1 cellular context compared by ENCODE assay signal in genomic region chr18:9055185-9055584, GRCh38.
A peak's percentile ranks its signal among the peaks of the same experiment; 100 is the strongest.
TF ChIP-seq lines count a peak whose summit lies in the region.

No MANE protein-coding gene starts in this region.

TF ChIP-seq in K562, 482 proteins besides CTCF, POLR2A, EP300 and RAD21 (continued from another document and continues in another):
- peak; percentile 59; the same call in 1 of the 2 replicates for TF ChIP-seq CUX1 (CRISPR knock-in tag; IDR thresholded peaks at IDR 0.05)
- TF ChIP-seq ARID3A (IDR thresholded peaks at IDR 0.05; ENCODE audit: borderline replicate concordance, low read depth, low read length), result peak; percentile 76
- no peak for TF ChIP-seq NR2C1 (IDR thresholded peaks at IDR 0.05)
- 0 out of 2 replicates have a peak, but pooled peaks have one; percentile 20 for TF ChIP-seq NR2C1 (tag; IDR thresholded peaks at IDR 0.05)
- TF ChIP-seq CXXC5 (CRISPR knock-in tag; IDR thresholded peaks at IDR 0.05), result peak; percentile 10; the same call in 1 of the 2 replicates
- TF ChIP-seq CEBPG (CRISPR knock-in tag; IDR thresholded peaks at IDR 0.05), result no peak
- peak; percentile 66 to 74 for TF ChIP-seq CEBPG (tag; conservative IDR thresholded peaks at IDR 0.05 in 1 of 2, IDR thresholded peaks at IDR 0.05 in 1 of 2)
- TF ChIP-seq ZNF316 (IDR thresholded peaks at IDR 0.05), result peak; percentile 68; the same call in 1 of the 2 replicates
- 0 out of 2 replicates have a peak, but pooled peaks have one; percentile 48 for TF ChIP-seq POLR2H (tag; IDR thresholded peaks at IDR 0.05; ENCODE audit: low read depth)
- no peak for TF ChIP-seq ZNF277 (CRISPR knock-in tag; IDR thresholded peaks at IDR 0.05; ENCODE audit: borderline replicate concordance)
- TF ChIP-seq TBP (optimal IDR thresholded peaks at IDR 0.05; ENCODE audit: low read depth, low read length), result no peak
- TF ChIP-seq SP1 (CRISPR knock-in tag; IDR thresholded peaks at IDR 0.05), result no peak
- TF ChIP-seq MAX (CRISPR knock-in tag; IDR thresholded peaks at IDR 0.05), result no peak
- no peak for TF ChIP-seq POLR3A (IDR thresholded peaks at IDR 0.05; ENCODE audit: borderline replicate concordance, extremely low read depth, insufficient read depth, insufficient read length)
- TF ChIP-seq SMARCA4 (IDR thresholded peaks at IDR 0.05), result 0 out of 2 replicates have a peak, but pooled peaks have one; percentile 14
- peak; percentile 87 for TF ChIP-seq BRD9 (IDR thresholded peaks at IDR 0.05; ENCODE audit: low read depth, partially characterized antibody)
- TF ChIP-seq GMEB1 (CRISPR knock-in tag; IDR thresholded peaks at IDR 0.05), result no peak
- TF ChIP-seq ZBED1 (IDR thresholded peaks at IDR 0.05), result no peak
- TF ChIP-seq GTF2F1 (IDR thresholded peaks at IDR 0.05; ENCODE audit: low read depth, low read length), result no peak
- peak; percentile 90 for TF ChIP-seq CEBPB (tag; IDR thresholded peaks at IDR 0.05)
- TF ChIP-seq NR0B1 (IDR thresholded peaks at IDR 0.05; ENCODE audit: partially characterized antibody), result no peak
- peak; percentile 64 for TF ChIP-seq ESRRA (IDR thresholded peaks at IDR 0.05; ENCODE audit: borderline replicate concordance, low read depth)
- no peak for TF ChIP-seq HNRNPUL1 (IDR thresholded peaks at IDR 0.05; ENCODE audit: low read length)
- TF ChIP-seq CSDE1 (IDR thresholded peaks at IDR 0.05), result no peak
- peak; percentile 30; the same call in 1 of the 2 replicates for TF ChIP-seq ETV1 (tag; conservative IDR thresholded peaks at IDR 0.05; ENCODE audit: low read depth)
- TF ChIP-seq NFYB (IDR thresholded peaks at IDR 0.05; ENCODE audit: extremely low read depth, insufficient read length), result no peak
- TF ChIP-seq MTA2 (IDR thresholded peaks at IDR 0.05; ENCODE audit: low read depth), result no peak
- TF ChIP-seq HNRNPL (IDR thresholded peaks at IDR 0.05; ENCODE audit: low read depth, low read length), result no peak
- no peak for TF ChIP-seq E4F1 (CRISPR knock-in tag; IDR thresholded peaks at IDR 0.05; ENCODE audit: borderline replicate concordance)
- TF ChIP-seq ZNF766 (CRISPR knock-in tag; conservative IDR thresholded peaks at IDR 0.05), result peak; percentile 74
- no peak for TF ChIP-seq ZNF140 (CRISPR knock-in tag; IDR thresholded peaks at IDR 0.05)
- no peak for TF ChIP-seq BACH1 (tag; IDR thresholded peaks at IDR 0.05)
- no peak for TF ChIP-seq FOXK2 (conservative IDR thresholded peaks at IDR 0.05 in 1 of 2, IDR thresholded peaks at IDR 0.05 in 1 of 2; ENCODE audit: low read depth in 2 of 2)
- TF ChIP-seq POLR2G (IDR thresholded peaks at IDR 0.05; ENCODE audit: low read depth, low read length), result no peak
- TF ChIP-seq ZNF512 (tag; IDR thresholded peaks at IDR 0.05), result no peak
- TF ChIP-seq MTA3 (IDR thresholded peaks at IDR 0.05; ENCODE audit: borderline replicate concordance), result no peak
- TF ChIP-seq KHSRP (IDR thresholded peaks at IDR 0.05), result no peak
- no peak for TF ChIP-seq NR4A1 (CRISPR knock-in tag; IDR thresholded peaks at IDR 0.05)
- peak; percentile 57; the same call in 1 of the 2 replicates for TF ChIP-seq NR4A1 (tag; IDR thresholded peaks at IDR 0.05)
- TF ChIP-seq GTF2A2 (tag; IDR thresholded peaks at IDR 0.05), result no peak
- TF ChIP-seq ZNF699 (CRISPR knock-in tag; IDR thresholded peaks at IDR 0.05; ENCODE audit: insufficient replicate concordance), result no peak
- TF ChIP-seq EP400 (IDR thresholded peaks at IDR 0.05), result 0 out of 2 replicates have a peak, but pooled peaks have one; percentile 36
- no peak for TF ChIP-seq ZFP30 (CRISPR knock-in tag; IDR thresholded peaks at IDR 0.05; ENCODE audit: borderline replicate concordance)
- peak; percentile 71; the same call in 1 of the 2 replicates for TF ChIP-seq ATF3 (IDR thresholded peaks at IDR 0.05)
- TF ChIP-seq ATF3 (CRISPR knock-in tag; conservative IDR thresholded peaks at IDR 0.05), result no peak
- TF ChIP-seq C11orf30 (IDR thresholded peaks at IDR 0.05; ENCODE audit: low read depth), result peak; percentile 46
- TF ChIP-seq GATA2 (CRISPR knock-in tag; IDR thresholded peaks at IDR 0.05), result no peak
- 0 out of 2 replicates have a peak, but pooled peaks have one; percentile 31 for TF ChIP-seq CC2D1A (IDR thresholded peaks at IDR 0.05)
- no peak for TF ChIP-seq ZNF184 (CRISPR knock-in tag; IDR thresholded peaks at IDR 0.05)
- TF ChIP-seq ARID1B (IDR thresholded peaks at IDR 0.05), result peak; percentile 15; the same call in 1 of the 2 replicates
- no peak for TF ChIP-seq YY1 (IDR thresholded peaks at IDR 0.05; ENCODE audit: borderline replicate concordance in 1 of 3, control insufficient read depth in 1 of 3, extremely low read depth in 1 of 3, insufficient read depth in 3 of 3, insufficient read length in 1 of 3, insufficient replicate concordance in 2 of 3, low read depth in 1 of 3, low read length in 2 of 3)
- peak; percentile 80 for TF ChIP-seq DEAF1 (CRISPR knock-in tag; IDR thresholded peaks at IDR 0.05)
